Comparison of ENCODE assay signal across 20 cellular contexts in genomic region chr14:60323199-60323891, GRCh38.
"Had no signal": no experiment of that assay in that cellular context is flagged by ENCODE, and none has a peak within 500 bp of the region (broad histone marks: within the 10 kb centered on the region; RNA-seq: fewer than 3 reads in every experiment).

No MANE protein-coding gene starts in this region.

- H3K9me3 ChIP-seq: ascending aorta, breast epithelium, heart right ventricle, tibial nerve, vagina had no signal

- H3K79me2 ChIP-seq: parathyroid adenoma had no signal

- H3K36me3 ChIP-seq: ascending aorta, breast epithelium, heart right ventricle, tibial nerve, vagina had no signal

- DNase-seq: activated CD4-positive, alpha-beta T cell treated with anti-CD3 and anti-CD28 coated beads, Interleukin-2, amount 50 U/mL, for 48 hours; activated CD8-positive, alpha-beta memory T cell treated with anti-CD3 and anti-CD28 coated beads, Interleukin-2, amount 10 ng/mL, durations not matched to agents 7 days and 5 days; activated naive CD4-positive, alpha-beta T cell treated with anti-CD3 and anti-CD28 coated beads, Interleukin-2, amount 10 ng/mL, durations not matched to agents 7 days and 5 days; activated T-cell treated with anti-CD3 and anti-CD28 coated beads, Interleukin-2, amount 50 U/mL, for 1 hour; cerebellar nuclear complex; dermis blood vessel endothelial cell; effector memory CD8-positive, alpha-beta T cell; foreskin melanocyte; heart right ventricle; islet precursor cell; naive thymus-derived CD4-positive, alpha-beta T cell; small intestine; stimulated activated CD4-positive, alpha-beta T cell treated with anti-CD3 and anti-CD28 coated beads, Interleukin-4, amount 100 ng/mL, for 24 hours; stimulated activated naive CD4-positive, alpha-beta T cell had no signal

- H3K4me1 ChIP-seq: breast epithelium, parathyroid adenoma had no signal

- H3K4me3 ChIP-seq: ascending aorta, breast epithelium, heart right ventricle, tibial nerve, vagina had no signal

- H2AFZ ChIP-seq: parathyroid adenoma had no signal

- H3K27ac ChIP-seq: ascending aorta, breast epithelium, heart right ventricle, parathyroid adenoma, tibial nerve, vagina had no signal

- ATAC-seq: activated CD8-positive, alpha-beta memory T cell treated with anti-CD3 and anti-CD28 coated beads, Interleukin-2, amount 10 ng/mL, durations not matched to agents 7 days and 5 days; effector memory CD8-positive, alpha-beta T cell; heart right ventricle; left lobe of liver; naive thymus-derived CD4-positive, alpha-beta T cell had no signal

- H3K27me3 ChIP-seq: ascending aorta, vagina had no signal
